In genomic region chr9:135078361-135078821, GRCh38 we compare ENCODE assay signal across 17 cellular contexts. TPM values are rescaled to one million over a fixed set of nuclear protein-coding genes. Genes with fewer than 3 reads are reported as not detected.
"Had no signal": no experiment of that assay in that cellular context is flagged by ENCODE, and none has a peak within 500 bp of the region (broad histone marks: within the 10 kb centered on the region; RNA-seq: fewer than 3 reads in every experiment).

No MANE protein-coding gene starts in this region.

- H3K36me3 Mint-ChIP-seq: neural progenitor cell; stimulated activated effector memory CD8-positive, alpha-beta T cell treated with anti-CD3 and anti-CD28 coated beads, Interleukin-12 subunit alpha, Interleukin-12 subunit beta, amount 100 ng/mL, for 72 hours had no signal

- H3K27ac ChIP-seq: adrenal gland, neural progenitor cell, parathyroid adenoma, upper lobe of right lung had no signal

- DNase-seq: activated CD4-positive, alpha-beta T cell treated with anti-CD3 and anti-CD28 coated beads for 1 hour; activated CD8-positive, alpha-beta T cell treated with anti-CD3 and anti-CD28 coated beads for 36 hours; activated naive CD4-positive, alpha-beta T cell treated with anti-CD3 and anti-CD28 coated beads, Interleukin-2, amount 50 U/mL, for 16 hours; central memory CD4-positive, alpha-beta T cell; cortex of kidney; effector memory CD8-positive, alpha-beta T cell; hippocampal formation; kidney glomerular epithelial cell had no signal

- ATAC-seq: activated CD8-positive, alpha-beta T cell treated with anti-CD3 and anti-CD28 coated beads for 36 hours; activated T-helper 17 cell treated with anti-CD3 and anti-CD28 coated beads, Interleukin-2, amount 50 U/mL, for 72 hours; effector memory CD8-positive, alpha-beta T cell; stimulated activated effector memory CD8-positive, alpha-beta T cell treated with anti-CD3 and anti-CD28 coated beads, Interleukin-12 subunit alpha, Interleukin-12 subunit beta, amount 100 ng/mL, for 72 hours; upper lobe of right lung had no signal

- H3K36me3 ChIP-seq: adrenal gland, neural progenitor cell, upper lobe of right lung had no signal

- H3K4me3 Mint-ChIP-seq: activated CD8-positive, alpha-beta T cell treated with anti-CD3 and anti-CD28 coated beads for 36 hours; activated T-helper 17 cell treated with anti-CD3 and anti-CD28 coated beads, Interleukin-2, amount 50 U/mL, for 72 hours; effector memory CD8-positive, alpha-beta T cell; neural progenitor cell; stimulated activated effector memory CD8-positive, alpha-beta T cell treated with anti-CD3 and anti-CD28 coated beads, Interleukin-12 subunit alpha, Interleukin-12 subunit beta, amount 100 ng/mL, for 72 hours had no signal

- H3K27ac Mint-ChIP-seq: activated CD8-positive, alpha-beta T cell treated with anti-CD3 and anti-CD28 coated beads for 36 hours; activated T-helper 17 cell treated with anti-CD3 and anti-CD28 coated beads, Interleukin-2, amount 50 U/mL, for 72 hours; effector memory CD8-positive, alpha-beta T cell; neural progenitor cell; stimulated activated effector memory CD8-positive, alpha-beta T cell treated with anti-CD3 and anti-CD28 coated beads, Interleukin-12 subunit alpha, Interleukin-12 subunit beta, amount 100 ng/mL, for 72 hours had no signal

- H3K4me1 ChIP-seq: parathyroid adenoma had no signal

- H3K9me3 ChIP-seq: adrenal gland, upper lobe of right lung had no signal

- H3K9me3 Mint-ChIP-seq: activated CD8-positive, alpha-beta T cell treated with anti-CD3 and anti-CD28 coated beads for 36 hours; activated T-helper 17 cell treated with anti-CD3 and anti-CD28 coated beads, Interleukin-2, amount 50 U/mL, for 72 hours; effector memory CD8-positive, alpha-beta T cell; neural progenitor cell; stimulated activated effector memory CD8-positive, alpha-beta T cell treated with anti-CD3 and anti-CD28 coated beads, Interleukin-12 subunit alpha, Interleukin-12 subunit beta, amount 100 ng/mL, for 72 hours had no signal

- H3K27me3 ChIP-seq: adrenal gland had no signal

- H3K4me3 ChIP-seq: adrenal gland, neural progenitor cell, smooth muscle cell, upper lobe of right lung had no signal

- H3K4me1 Mint-ChIP-seq: activated T-helper 17 cell treated with anti-CD3 and anti-CD28 coated beads, Interleukin-2, amount 50 U/mL, for 72 hours; stimulated activated effector memory CD8-positive, alpha-beta T cell treated with anti-CD3 and anti-CD28 coated beads, Interleukin-12 subunit alpha, Interleukin-12 subunit beta, amount 100 ng/mL, for 72 hours had no signal

RNA-seq across cellular contexts. Expression of gene OLFM1, which starts 9.1 kb away (rescaled TPM):
- total RNA-seq: activated CD8-positive, alpha-beta T cell treated with anti-CD3 and anti-CD28 coated beads for 36 hours; epithelial cell of proximal tubule; myocyte had no signal
